Comparison of ENCODE assay signal across 1 cellular context in genomic region chr5:38164776-38165399, GRCh38.
TF ChIP-seq lines count a peak whose summit lies in the region.

No MANE protein-coding gene starts in this region.

TF ChIP-seq in HepG2, 621 proteins besides CTCF, POLR2A, EP300 and RAD21 (continued from another document):
- TF ChIP-seq PRDM4 (CRISPR knock-in tag; IDR thresholded peaks at IDR 0.05; ENCODE audit: borderline replicate concordance) (no peak), KLF16 (CRISPR knock-in tag; IDR thresholded peaks at IDR 0.05) (peak in 1 of 2 experiments; percentile 63; a peak in 1 of 4 replicates)
